13 cellular contexts compared by ENCODE assay signal in the genomic region with DNA sequence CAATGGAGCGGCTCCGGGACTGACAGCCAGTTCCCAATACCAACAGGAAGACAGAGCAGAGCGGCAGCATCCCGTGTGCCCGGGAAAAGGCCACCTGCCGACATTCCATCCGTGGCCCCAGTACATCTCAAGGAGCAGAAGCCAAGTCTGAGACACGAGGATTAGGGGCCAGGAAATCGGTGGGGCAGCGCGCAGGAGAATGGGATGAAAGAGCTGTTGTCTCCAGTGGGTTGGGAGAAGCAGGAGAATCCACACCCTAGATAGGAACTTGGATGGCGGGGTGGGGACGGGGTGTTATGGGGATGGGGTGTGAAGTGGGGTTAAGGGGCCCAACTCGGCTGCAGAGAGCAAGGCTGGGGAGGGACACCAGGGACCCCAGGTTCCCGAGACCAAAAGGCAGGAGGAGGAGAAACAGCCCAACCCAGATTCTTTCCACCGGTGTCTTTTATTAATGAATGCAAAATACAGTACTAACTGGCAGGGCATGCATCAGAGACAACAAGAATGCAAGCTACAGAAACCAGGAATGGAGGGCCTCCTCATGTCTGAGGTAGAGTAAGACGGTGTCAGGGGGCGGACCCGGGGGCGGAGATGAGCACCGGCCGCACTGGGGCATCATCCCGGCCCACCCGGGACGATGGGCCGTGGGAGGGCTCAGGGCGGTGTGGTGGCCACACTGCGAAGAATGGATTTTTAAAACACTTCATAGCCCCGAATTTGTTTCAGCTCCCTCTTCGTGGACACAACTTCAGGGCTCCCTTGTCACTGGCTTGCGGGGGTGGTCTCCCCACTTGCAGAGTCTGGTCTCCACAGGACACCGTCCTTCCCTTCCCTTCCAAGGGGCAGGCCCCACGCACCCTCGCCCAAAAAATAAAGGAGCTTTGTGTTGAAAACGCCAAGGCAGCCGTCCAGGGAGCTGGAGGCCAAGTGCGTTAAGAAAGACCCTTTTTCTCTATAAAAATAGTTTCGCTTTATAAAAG. TPM values are rescaled to one million over a fixed set of nuclear protein-coding genes. Genes with fewer than 3 reads are reported as not detected.
DNase-seq lines count a peak whose midpoint lies in the region; ATAC-seq and TF ChIP-seq lines count a peak whose summit lies in the region.
"Had no signal": no experiment of that assay in that cellular context is flagged by ENCODE, and none has a peak within 500 bp of the region (broad histone marks: within the 10 kb centered on the region; RNA-seq: fewer than 3 reads in every experiment).

No MANE protein-coding gene starts in this region.

- TF ChIP-seq CTCF in WTC11 (IDR thresholded peaks at IDR 0.05) (no peak), psoas muscle (IDR thresholded peaks at IDR 0.05) (no peak)

- no peak for ATAC-seq in WTC11
- no peak for ATAC-seq in Right ventricle myocardium superior (ENCODE audit: poor library complexity)
- ATAC-seq in psoas muscle = no peak
- no peak for ATAC-seq in HG03095 (IDR thresholded peaks at IDR 0.05; ENCODE audit: unreplicated experiment)
- no peak for ATAC-seq in GM18517 (IDR thresholded peaks at IDR 0.05; ENCODE audit: unreplicated experiment)
- ATAC-seq: esophagus mucosa; K562; naive thymus-derived CD8-positive, alpha-beta T cell had no signal

- CTCF ChIA-PET in WTC11 (lab: Charles Lee) = interaction anchor here (0.6 to 4.5 kb wide), 7 partner anchors 22 to 120 kb away, joined by 3 to 56 read pairs (median 3); no protein-coding TSS in a partner anchor

- no peaks in the 10 kb centered on the region for H3K27me3 Mint-ChIP-seq in WTC11 (ENCODE audit: low read depth)
- H3K27me3 Mint-ChIP-seq: naive thymus-derived CD8-positive, alpha-beta T cell had no signal

- H3K4me1 ChIP-seq in psoas muscle = no peaks in the 10 kb centered on the region
- H3K4me1 ChIP-seq: HAP-1 had no signal

- H3K9me3 Mint-ChIP-seq in WTC11 = no peaks in the 10 kb centered on the region
- H3K9me3 Mint-ChIP-seq: naive thymus-derived CD8-positive, alpha-beta T cell had no signal

- H3K27me3 ChIP-seq in psoas muscle (ENCODE audit: insufficient read depth in 3 of 3, low read length in 2 of 3) = no peaks in the 10 kb centered on the region

- no peak overlapping the region for H3K27ac ChIP-seq in psoas muscle

- no peak overlapping the region for H3K4me3 Mint-ChIP-seq in WTC11
- H3K4me3 Mint-ChIP-seq: naive thymus-derived CD8-positive, alpha-beta T cell had no signal

- WGBS in psoas muscle, 3 donors = 80 to 82% (median 81%) methylated on average over 36 to 38 of the region's 38 CpGs

- no peak overlapping the region for H3K27ac Mint-ChIP-seq in WTC11
- H3K27ac Mint-ChIP-seq: naive thymus-derived CD8-positive, alpha-beta T cell had no signal

- no peaks in the 10 kb centered on the region for H3K36me3 Mint-ChIP-seq in WTC11
- H3K36me3 Mint-ChIP-seq: naive thymus-derived CD8-positive, alpha-beta T cell had no signal

- no peaks in the 10 kb centered on the region for H3K36me3 ChIP-seq in psoas muscle (ENCODE audit: insufficient read depth in 1 of 2, low read depth in 1 of 2)
- H3K36me3 ChIP-seq: HAP-1 had no signal

- POLR2A ChIA-PET in WTC11 (lab: Charles Lee) = interaction anchor here (0.5 kb wide), 1 partner anchor 61 kb away, joined by 3 read pairs; no protein-coding TSS in a partner anchor

- no peak overlapping the region for H3K4me3 ChIP-seq in psoas muscle
- H3K4me3 ChIP-seq: HAP-1, K562 had no signal

- in situ Hi-C loops in G401 (cut with HindIII; ENCODE audit: low sequenced_read_pairs) = no loop called here

- DNase-seq in G401 (ENCODE audit: low spot score) = peak; percentile 79
- peak; percentile 10 for DNase-seq in WTC11 (ENCODE audit: low spot score)
- DNase-seq in Right ventricle myocardium superior = peak; percentile 33
- DNase-seq in psoas muscle = peak; percentile 8 to 34
- DNase-seq in stimulated activated naive CD4-positive, alpha-beta T cell (lab: John Stamatoyannopoulos, UW) = no peak
- DNase-seq: NCI-H1930; stimulated activated CD4-positive, alpha-beta T cell treated with anti-CD3 and anti-CD28 coated beads, Interleukin-12 subunit alpha, Interleukin-12 subunit beta, amount 100 ng/mL, for 4 hours had no signal

- intact Hi-C loops in Right ventricle myocardium superior (cut with DNase I) = no loop called here
- intact Hi-C loops in psoas muscle (cut with DNase I) = no loop called here

- no peaks in the 10 kb centered on the region for H3K9me3 ChIP-seq in psoas muscle
- H3K9me3 ChIP-seq: HAP-1 had no signal

- peaks cover 3% of the 10 kb centered on the region; the same call in 1 of the 2 replicates for H3K4me1 Mint-ChIP-seq in WTC11

TF ChIP-seq in WTC11, 78 proteins besides CTCF, POLR2A, EP300 and RAD21:
- TF ChIP-seq, protein P1, sequence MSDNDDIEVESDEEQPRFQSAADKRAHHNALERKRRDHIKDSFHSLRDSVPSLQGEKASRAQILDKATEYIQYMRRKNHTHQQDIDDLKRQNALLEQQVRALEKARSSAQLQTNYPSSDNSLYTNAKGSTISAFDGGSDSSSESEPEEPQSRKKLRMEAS (CRISPR knock-in tag; IDR thresholded peaks at IDR 0.05) = no peak
- no peak for TF ChIP-seq RORB (CRISPR knock-in tag; IDR thresholded peaks at IDR 0.05)

RNA-seq across cellular contexts. Expression of gene BEGAIN, which starts 50.2 kb away (rescaled TPM):
- 0.31 and 1.3 TPM in 2 replicates for total RNA-seq in G401 (2014; rRNA removed; shearing (Covaris generic))
- total RNA-seq in WTC11 (2021) (1.3 to 1.8 TPM (median 1.3 TPM) in 3 replicates), Right ventricle myocardium superior (0.46 TPM), psoas muscle (1 to 10 TPM in 2 of 4 donors, under 1 TPM in 2; 0.13 to 1.0 (median 0.91) TPM)
- polyA plus RNA-seq in psoas muscle = under 1 TPM in 2 of 3 donors, not detected in 1; 0.08 to 0.14 TPM

Comparison
In these comparisons a context has a peak if more than half of its experiments do, and no peak if none do; other contexts are left out.
1. DNase-seq: peak in G401 (single experiment), WTC11 (single experiment), Right ventricle myocardium superior (single experiment) and psoas muscle (2 of 2); none in stimulated activated naive CD4-positive, alpha-beta T cell (0 of 6).